ENCODE assay signal across 1 cellular context in genomic region chr3:120093923-120094775, GRCh38.
A peak's percentile ranks its signal among the peaks of the same experiment; 100 is the strongest.
TF ChIP-seq lines count a peak whose summit lies in the region.

Gene GSK3B (minus strand): TSS chr3:120094447. CDS start chr3:120093434, 1,013 bp downstream.

TF ChIP-seq in HepG2, 621 proteins besides CTCF, POLR2A, EP300 and RAD21 (continued from another document and continues in another):
- TF ChIP-seq ZKSCAN8 (CRISPR knock-in tag; IDR thresholded peaks at IDR 0.05; ENCODE audit: borderline replicate concordance), result no peak
- TF ChIP-seq MEIS1 (CRISPR knock-in tag; IDR thresholded peaks at IDR 0.05; ENCODE audit: borderline replicate concordance), result peak; percentile 26; the same call in 1 of the 2 replicates
- TF ChIP-seq ZNF777 (CRISPR knock-in tag; IDR thresholded peaks at IDR 0.05), result peak; percentile 77
- 0 out of 2 replicates have a peak, but pooled peaks have one; percentile 44 for TF ChIP-seq ZNF160 (CRISPR knock-in tag; IDR thresholded peaks at IDR 0.05)
- no peak for TF ChIP-seq KMT2B (CRISPR knock-in tag; IDR thresholded peaks at IDR 0.05)
- no peak for TF ChIP-seq SMAD9 (CRISPR knock-in tag; IDR thresholded peaks at IDR 0.05)
- TF ChIP-seq AGO1 (IDR thresholded peaks at IDR 0.05; ENCODE audit: low read depth, low read length, poor library complexity, severe bottlenecking), result peak; percentile 99
- TF ChIP-seq ZNF138 (CRISPR knock-in tag; IDR thresholded peaks at IDR 0.05; ENCODE audit: low read depth), result no peak
- TF ChIP-seq JUN (CRISPR knock-in tag; IDR thresholded peaks at IDR 0.05), result no peak
- peak; percentile 46 for TF ChIP-seq MED8 (CRISPR knock-in tag; IDR thresholded peaks at IDR 0.05; ENCODE audit: insufficient replicate concordance)
- 0 out of 2 replicates have a peak, but pooled peaks have one; percentile 13 for TF ChIP-seq CBFB (CRISPR knock-in tag; IDR thresholded peaks at IDR 0.05)
- TF ChIP-seq ZFP41 (CRISPR knock-in tag; IDR thresholded peaks at IDR 0.05; ENCODE audit: borderline replicate concordance), result no peak
- no peak for TF ChIP-seq ZNF562 (CRISPR knock-in tag; IDR thresholded peaks at IDR 0.05; ENCODE audit: borderline replicate concordance)
- no peak for TF ChIP-seq CHCHD3 (CRISPR knock-in tag; IDR thresholded peaks at IDR 0.05)
- peak; percentile 74 for TF ChIP-seq PATZ1 (CRISPR knock-in tag; IDR thresholded peaks at IDR 0.05)
- TF ChIP-seq ZNF546 (CRISPR knock-in tag; conservative IDR thresholded peaks at IDR 0.05), result no peak
- TF ChIP-seq ZNF646 (CRISPR knock-in tag; IDR thresholded peaks at IDR 0.05), result no peak
- TF ChIP-seq POLR2AphosphoS2 (IDR thresholded peaks at IDR 0.05; ENCODE audit: low read depth, low read length), result no peak
- no peak for TF ChIP-seq SALL2 (CRISPR knock-in tag; IDR thresholded peaks at IDR 0.05)
- no peak for TF ChIP-seq NFRKB (IDR thresholded peaks at IDR 0.05)
- peak; percentile 56; the same call in 1 of the 2 replicates for TF ChIP-seq ZFX (CRISPR knock-in tag; IDR thresholded peaks at IDR 0.05; ENCODE audit: low read depth)
- no peak; the same call in 1 of the 2 replicates for TF ChIP-seq TGIF2 (CRISPR knock-in tag; IDR thresholded peaks at IDR 0.05)
- TF ChIP-seq DPF2 (CRISPR knock-in tag; IDR thresholded peaks at IDR 0.05; ENCODE audit: borderline replicate concordance, low read depth), result no peak
- TF ChIP-seq ZNF589 (CRISPR knock-in tag; conservative IDR thresholded peaks at IDR 0.05), result no peak
- no peak for TF ChIP-seq HNF4A (CRISPR knock-in tag; IDR thresholded peaks at IDR 0.05)
- no peak for TF ChIP-seq GLI4 (CRISPR knock-in tag; IDR thresholded peaks at IDR 0.05; ENCODE audit: borderline replicate concordance)
- TF ChIP-seq ZMYM3 (CRISPR knock-in tag; IDR thresholded peaks at IDR 0.05), result peak; percentile 16; the same call in 1 of the 2 replicates
- no peak for TF ChIP-seq HINFP (CRISPR knock-in tag; IDR thresholded peaks at IDR 0.05; ENCODE audit: low read depth)
- TF ChIP-seq ATM (IDR thresholded peaks at IDR 0.05; ENCODE audit: borderline replicate concordance), result no peak
- TF ChIP-seq NBN (conservative IDR thresholded peaks at IDR 0.05), result no peak
- peak; percentile 48; the same call in 1 of the 2 replicates for TF ChIP-seq THAP11 (CRISPR knock-in tag; IDR thresholded peaks at IDR 0.05)
- TF ChIP-seq KDM5A (IDR thresholded peaks at IDR 0.05; ENCODE audit: borderline replicate concordance, low read length), result no peak; the same call in 1 of the 2 replicates
- peak; percentile 57; the same call in 1 of the 2 replicates for TF ChIP-seq DMAP1 (CRISPR knock-in tag; IDR thresholded peaks at IDR 0.05)
- TF ChIP-seq MTA3 (CRISPR knock-in tag; IDR thresholded peaks at IDR 0.05), result no peak
- TF ChIP-seq HDAC2 (CRISPR knock-in tag; IDR thresholded peaks at IDR 0.05), result no peak
- TF ChIP-seq ZFP91 (CRISPR knock-in tag; IDR thresholded peaks at IDR 0.05; ENCODE audit: borderline replicate concordance), result no peak; the same call in 1 of the 2 replicates
- TF ChIP-seq NCOA5 (CRISPR knock-in tag; IDR thresholded peaks at IDR 0.05), result no peak
- no peak for TF ChIP-seq ZNF256 (CRISPR knock-in tag; conservative IDR thresholded peaks at IDR 0.05)
- TF ChIP-seq TOPORS (CRISPR knock-in tag; IDR thresholded peaks at IDR 0.05), result no peak
- peak in 1 of 2 experiments; percentile 60; a peak in 2 of 4 replicates for TF ChIP-seq ATF4 (CRISPR knock-in tag; IDR thresholded peaks at IDR 0.05)
- TF ChIP-seq SOX6 (IDR thresholded peaks at IDR 0.05), result no peak
- TF ChIP-seq SOX6 (CRISPR knock-in tag; IDR thresholded peaks at IDR 0.05), result peak; percentile 58
- TF ChIP-seq ONECUT2 (CRISPR knock-in tag; IDR thresholded peaks at IDR 0.05), result no peak
- peak; percentile 74 for TF ChIP-seq ZNF784 (CRISPR knock-in tag; IDR thresholded peaks at IDR 0.05; ENCODE audit: borderline replicate concordance)
- TF ChIP-seq HOXA5 (CRISPR knock-in tag; IDR thresholded peaks at IDR 0.05), result peak; percentile 63
- TF ChIP-seq ZNF570 (CRISPR knock-in tag; IDR thresholded peaks at IDR 0.05; ENCODE audit: borderline replicate concordance), result no peak
- TF ChIP-seq IKZF4 (CRISPR knock-in tag; IDR thresholded peaks at IDR 0.05; ENCODE audit: borderline replicate concordance, low read depth, not compliant biosample characterization), result no peak
- no peak for TF ChIP-seq SP140L (CRISPR knock-in tag; IDR thresholded peaks at IDR 0.05; ENCODE audit: borderline replicate concordance)
- no peak; the same call in 1 of the 2 replicates for TF ChIP-seq ELF3 (CRISPR knock-in tag; IDR thresholded peaks at IDR 0.05)
- TF ChIP-seq RELA (CRISPR knock-in tag; IDR thresholded peaks at IDR 0.05), result no peak
- no peak for TF ChIP-seq ARNT (IDR thresholded peaks at IDR 0.05)
- TF ChIP-seq ZNF672 (CRISPR knock-in tag; IDR thresholded peaks at IDR 0.05), result no peak; the same call in 1 of the 2 replicates
- peak; percentile 82 for TF ChIP-seq POLR2G (IDR thresholded peaks at IDR 0.05; ENCODE audit: low read depth, low read length)
- no peak for TF ChIP-seq MBD4 (IDR thresholded peaks at IDR 0.05; ENCODE audit: borderline replicate concordance, low read length)
- 0 out of 2 replicates have a peak, but pooled peaks have one; percentile 24 for TF ChIP-seq TBX2 (CRISPR knock-in tag; IDR thresholded peaks at IDR 0.05; ENCODE audit: borderline replicate concordance)
- TF ChIP-seq FOXA3 (CRISPR knock-in tag; IDR thresholded peaks at IDR 0.05), result no peak
- peak; percentile 81 for TF ChIP-seq RBFOX2 (IDR thresholded peaks at IDR 0.05; ENCODE audit: low read depth, low read length)
- TF ChIP-seq SMARCC2 (IDR thresholded peaks at IDR 0.05), result no peak
- no peak for TF ChIP-seq CSRNP2 (CRISPR knock-in tag; conservative IDR thresholded peaks at IDR 0.05; ENCODE audit: low read depth)
- peak; percentile 88 for TF ChIP-seq ASH2L (IDR thresholded peaks at IDR 0.05; ENCODE audit: insufficient read length, low read depth, low read length)
- no peak for TF ChIP-seq TRIM22 (IDR thresholded peaks at IDR 0.05)
